In the genomic region with DNA sequence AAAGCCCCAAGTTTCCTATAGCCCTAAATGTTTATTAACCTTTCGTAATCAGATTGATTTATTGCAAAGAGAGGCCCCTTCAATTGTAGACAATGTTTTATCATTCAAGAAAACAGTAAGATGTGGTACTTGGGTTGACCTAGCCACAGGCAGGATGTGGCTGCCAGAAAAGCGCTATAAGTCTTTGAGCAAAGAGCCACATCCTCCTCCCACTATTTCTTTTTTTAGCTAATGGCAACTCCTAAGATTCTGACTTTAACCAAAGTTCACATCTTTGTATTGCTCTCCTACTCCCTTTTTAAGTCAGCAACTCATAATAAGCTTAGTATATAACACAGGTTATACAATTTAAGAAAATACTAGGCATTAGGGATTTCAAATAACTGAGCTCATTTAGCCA, we compare ENCODE assay signal across 2 cellular contexts.
TF ChIP-seq lines count a peak whose summit lies in the region.

No MANE protein-coding gene starts in this region.

TF ChIP-seq in GM12878, 131 proteins besides CTCF, POLR2A, EP300 and RAD21 (continued from another document and continues in another):
- TF ChIP-seq ATF2 (IDR thresholded peaks at IDR 0.05; ENCODE audit: low read length) (peak; percentile 82), ZBED1 (IDR thresholded peaks at IDR 0.05; ENCODE audit: borderline replicate concordance) (peak; percentile 54; the same call in 1 of the 2 replicates), MAX (IDR thresholded peaks at IDR 0.05; ENCODE audit: low read depth, low read length) (no peak), MTA3 (IDR thresholded peaks at IDR 0.05; ENCODE audit: borderline replicate concordance, low read length) (peak; percentile 90; the same call in 1 of the 2 replicates), MEF2B (IDR thresholded peaks at IDR 0.05; ENCODE audit: partially characterized antibody, poor library complexity, severe bottlenecking) (peak; percentile 85), IRF5 (IDR thresholded peaks at IDR 0.05; ENCODE audit: borderline replicate concordance) (no peak), MLLT1 (IDR thresholded peaks at IDR 0.05) (peak; percentile 57), EED (IDR thresholded peaks at IDR 0.05; ENCODE audit: low read depth) (0 out of 2 replicates have a peak, but pooled peaks have one; percentile 30), SPI1 (IDR thresholded peaks at IDR 0.05; ENCODE audit: borderline replicate concordance, insufficient read depth, low read depth, low read length) (no peak), TBL1XR1 (IDR thresholded peaks at IDR 0.05; ENCODE audit: low read depth, low read length) (peak; percentile 78), SREBF1 (IDR thresholded peaks at IDR 0.05; ENCODE audit: low read length) (no peak), SKIL (IDR thresholded peaks at IDR 0.05; ENCODE audit: low read depth, poor library complexity, severe bottlenecking) (peak; percentile 27), RELA (IDR thresholded peaks at IDR 0.05; ENCODE audit: borderline replicate concordance, partially characterized antibody) (no peak), MEF2A (IDR thresholded peaks at IDR 0.05; ENCODE audit: insufficient read depth, low read depth, low read length) (peak; percentile 96), SMC3 (IDR thresholded peaks at IDR 0.05; ENCODE audit: borderline replicate concordance, low read length) (no peak), IKZF2 (IDR thresholded peaks at IDR 0.05) (peak; percentile 82 to 83), CBX5 (IDR thresholded peaks at IDR 0.05; ENCODE audit: low read depth) (no peak), RELB (IDR thresholded peaks at IDR 0.05; ENCODE audit: low read depth) (peak; percentile 58; the same call in 1 of the 2 replicates), BCL11A (IDR thresholded peaks at IDR 0.05; ENCODE audit: low read depth, low read length) (peak; percentile 84), HDAC6 (IDR thresholded peaks at IDR 0.05; ENCODE audit: unreplicated experiment) (no peak), NFIC (IDR thresholded peaks at IDR 0.05; ENCODE audit: low read depth, low read length) (peak; percentile 94)

TF ChIP-seq in GM23338, 12 proteins besides CTCF, POLR2A, EP300 and RAD21 (continued from another document):
- TF ChIP-seq ZNF462 (CRISPR knock-in tag; IDR thresholded peaks at IDR 0.05) (no peak), EZH2phosphoT487 (IDR thresholded peaks at IDR 0.05; ENCODE audit: unreplicated experiment) (no peak), ZNF331 (CRISPR knock-in tag; IDR thresholded peaks at IDR 0.05; ENCODE audit: low read depth) (no peak), POLR2AphosphoS5 (IDR thresholded peaks at IDR 0.05; ENCODE audit: low read depth) (no peak), NANOG (IDR thresholded peaks at IDR 0.05; ENCODE audit: borderline replicate concordance) (no peak), CREB1 (CRISPR knock-in tag; IDR thresholded peaks at IDR 0.05; ENCODE audit: low read depth) (no peak), ZNF114 (CRISPR knock-in tag; IDR thresholded peaks at IDR 0.05) (no peak)
- TF ChIP-seq, protein P1, sequence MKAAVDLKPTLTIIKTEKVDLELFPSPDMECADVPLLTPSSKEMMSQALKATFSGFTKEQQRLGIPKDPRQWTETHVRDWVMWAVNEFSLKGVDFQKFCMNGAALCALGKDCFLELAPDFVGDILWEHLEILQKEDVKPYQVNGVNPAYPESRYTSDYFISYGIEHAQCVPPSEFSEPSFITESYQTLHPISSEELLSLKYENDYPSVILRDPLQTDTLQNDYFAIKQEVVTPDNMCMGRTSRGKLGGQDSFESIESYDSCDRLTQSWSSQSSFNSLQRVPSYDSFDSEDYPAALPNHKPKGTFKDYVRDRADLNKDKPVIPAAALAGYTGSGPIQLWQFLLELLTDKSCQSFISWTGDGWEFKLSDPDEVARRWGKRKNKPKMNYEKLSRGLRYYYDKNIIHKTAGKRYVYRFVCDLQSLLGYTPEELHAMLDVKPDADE (IDR thresholded peaks at IDR 0.05) = no peak
- TF ChIP-seq, protein P2, sequence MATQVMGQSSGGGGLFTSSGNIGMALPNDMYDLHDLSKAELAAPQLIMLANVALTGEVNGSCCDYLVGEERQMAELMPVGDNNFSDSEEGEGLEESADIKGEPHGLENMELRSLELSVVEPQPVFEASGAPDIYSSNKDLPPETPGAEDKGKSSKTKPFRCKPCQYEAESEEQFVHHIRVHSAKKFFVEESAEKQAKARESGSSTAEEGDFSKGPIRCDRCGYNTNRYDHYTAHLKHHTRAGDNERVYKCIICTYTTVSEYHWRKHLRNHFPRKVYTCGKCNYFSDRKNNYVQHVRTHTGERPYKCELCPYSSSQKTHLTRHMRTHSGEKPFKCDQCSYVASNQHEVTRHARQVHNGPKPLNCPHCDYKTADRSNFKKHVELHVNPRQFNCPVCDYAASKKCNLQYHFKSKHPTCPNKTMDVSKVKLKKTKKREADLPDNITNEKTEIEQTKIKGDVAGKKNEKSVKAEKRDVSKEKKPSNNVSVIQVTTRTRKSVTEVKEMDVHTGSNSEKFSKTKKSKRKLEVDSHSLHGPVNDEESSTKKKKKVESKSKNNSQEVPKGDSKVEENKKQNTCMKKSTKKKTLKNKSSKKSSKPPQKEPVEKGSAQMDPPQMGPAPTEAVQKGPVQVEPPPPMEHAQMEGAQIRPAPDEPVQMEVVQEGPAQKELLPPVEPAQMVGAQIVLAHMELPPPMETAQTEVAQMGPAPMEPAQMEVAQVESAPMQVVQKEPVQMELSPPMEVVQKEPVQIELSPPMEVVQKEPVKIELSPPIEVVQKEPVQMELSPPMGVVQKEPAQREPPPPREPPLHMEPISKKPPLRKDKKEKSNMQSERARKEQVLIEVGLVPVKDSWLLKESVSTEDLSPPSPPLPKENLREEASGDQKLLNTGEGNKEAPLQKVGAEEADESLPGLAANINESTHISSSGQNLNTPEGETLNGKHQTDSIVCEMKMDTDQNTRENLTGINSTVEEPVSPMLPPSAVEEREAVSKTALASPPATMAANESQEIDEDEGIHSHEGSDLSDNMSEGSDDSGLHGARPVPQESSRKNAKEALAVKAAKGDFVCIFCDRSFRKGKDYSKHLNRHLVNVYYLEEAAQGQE (IDR thresholded peaks at IDR 0.05; ENCODE audit: unreplicated experiment) = no peak
